9 cellular contexts compared by ENCODE assay signal in genomic region chr3:186362409-186362757, GRCh38. TPM values are rescaled to one million over a fixed set of nuclear protein-coding genes. Genes with fewer than 3 reads are reported as not detected.
DNase-seq lines count a peak whose midpoint lies in the region; ATAC-seq, FAIRE-seq and TF ChIP-seq lines count a peak whose summit lies in the region.
"Had no signal": no experiment of that assay in that cellular context is flagged by ENCODE, and none has a peak within 500 bp of the region (broad histone marks: within the 10 kb centered on the region; RNA-seq: fewer than 3 reads in every experiment).

No MANE protein-coding gene starts in this region.

- peaks cover 58% of the 10 kb centered on the region for H3K27me3 Mint-ChIP-seq in MCF 10A (ENCODE audit: insufficient read depth, unreplicated experiment)
- H3K27me3 Mint-ChIP-seq in chondrocyte (ENCODE audit: low read depth): peaks cover 32% of the 10 kb centered on the region
- H3K27me3 Mint-ChIP-seq in mesothelial cell of epicardium (ENCODE audit: low read depth): peaks cover 98% of the 10 kb centered on the region
- H3K27me3 Mint-ChIP-seq in CD4-positive, alpha-beta T cell: peaks cover 55% of the 10 kb centered on the region

- H3K9me3 ChIP-seq in breast epithelium: no peaks in the 10 kb centered on the region
- no peaks in the 10 kb centered on the region for H3K9me3 ChIP-seq in vagina
- H3K9me3 ChIP-seq in CD4-positive, alpha-beta T cell (ENCODE audit: control insufficient read depth, low read length): no peaks in the 10 kb centered on the region

- ATAC-seq in HG03439 (IDR thresholded peaks at IDR 0.05; ENCODE audit: unreplicated experiment): no peak
- no peak for ATAC-seq in CD4-positive, alpha-beta T cell (ENCODE audit: poor library complexity)

- H3K27me3 ChIP-seq in breast epithelium (peaks cover 0 to 56% of the 10 kb centered on the region in 2 donors), vagina (peaks cover 8% of the 10 kb centered on the region)
- peaks cover 41% of the 10 kb centered on the region for H3K27me3 ChIP-seq in CD4-positive, alpha-beta T cell (ENCODE audit: control insufficient read depth, insufficient read depth, low read length)

- no peak for TF ChIP-seq POLR2A in breast epithelium (IDR thresholded peaks at IDR 0.05)
- no peak for TF ChIP-seq POLR2A in vagina (IDR thresholded peaks at IDR 0.05)

- H3K4me1 Mint-ChIP-seq in MCF 10A (ENCODE audit: insufficient read depth, unreplicated experiment): no peaks in the 10 kb centered on the region
- peaks cover 49% of the 10 kb centered on the region for H3K4me1 Mint-ChIP-seq in chondrocyte (ENCODE audit: low read depth)
- H3K4me1 Mint-ChIP-seq in mesothelial cell of epicardium: peaks cover 7% of the 10 kb centered on the region
- H3K4me1 Mint-ChIP-seq in CD4-positive, alpha-beta T cell (ENCODE audit: low read depth): peaks cover 5% of the 10 kb centered on the region

- POLR2A ChIA-PET in MCF 10A (lab: Yijun Ruan, JAX): no interaction called here
- POLR2A ChIA-PET in CD4-positive, alpha-beta T cell (lab: Charles Lee): no interaction called here

- no peaks in the 10 kb centered on the region for H3K9me3 Mint-ChIP-seq in MCF 10A (ENCODE audit: unreplicated experiment)
- H3K9me3 Mint-ChIP-seq in chondrocyte (ENCODE audit: low read depth): no peaks in the 10 kb centered on the region
- H3K9me3 Mint-ChIP-seq in mesothelial cell of epicardium: no peaks in the 10 kb centered on the region
- no peaks in the 10 kb centered on the region for H3K9me3 Mint-ChIP-seq in CD4-positive, alpha-beta T cell

- intact Hi-C loops in breast epithelium (cut with DNase I; ENCODE audit: low total_unique reads): no loop called here
- intact Hi-C loops in MCF 10A (cut with micrococcal nuclease): no loop called here
- intact Hi-C loops in vagina (cut with DNase I): loop anchor here (10.0 kb wide), 1 partner anchor 52 kb away; no protein-coding TSS in a partner anchor
- intact Hi-C loops in CD4-positive, alpha-beta T cell (cut with DNase I, micrococcal nuclease): no loop called here

- CTCF ChIA-PET in MCF 10A (lab: Yijun Ruan, JAX): no interaction called here
- CTCF ChIA-PET in CD4-positive, alpha-beta T cell (lab: Charles Lee): no interaction called here

- no peak for TF ChIP-seq CTCF in breast epithelium (IDR thresholded peaks at IDR 0.05)
- TF ChIP-seq CTCF in MCF 10A (IDR thresholded peaks at IDR 0.05; ENCODE audit: unreplicated experiment): no peak
- TF ChIP-seq CTCF in chondrocyte (IDR thresholded peaks at IDR 0.05): no peak
- TF ChIP-seq CTCF in mesothelial cell of epicardium (IDR thresholded peaks at IDR 0.05; ENCODE audit: unreplicated experiment): no peak
- no peak for TF ChIP-seq CTCF in vagina (IDR thresholded peaks at IDR 0.05)
- TF ChIP-seq CTCF in CD4-positive, alpha-beta T cell (IDR thresholded peaks at IDR 0.05): no peak

- BruUV-seq in MCF 10A (replicated peaks; lab: Mats Ljungman, UMichigan): no TSS peak

- FAIRE-seq in HTR-8/SVneo (lab: Jason Lieb, UNC): no peak

- H3K27ac Mint-ChIP-seq in MCF 10A (ENCODE audit: low read depth, unreplicated experiment) (no peak overlapping the region), chondrocyte (ENCODE audit: unreplicated experiment) (peak overlapping the region; percentile 83), mesothelial cell of epicardium (no peak overlapping the region)
- no peak overlapping the region for H3K27ac Mint-ChIP-seq in CD4-positive, alpha-beta T cell

- H3K4me3 ChIP-seq in breast epithelium: peak overlapping the region; percentile 39 to 62 (median 44)
- H3K4me3 ChIP-seq in vagina: peak overlapping the region; percentile 40 to 43

- H3K4me3 Mint-ChIP-seq in MCF 10A (ENCODE audit: unreplicated experiment) (no peak overlapping the region), chondrocyte (ENCODE audit: unreplicated experiment) (peak overlapping the region; percentile 76), mesothelial cell of epicardium (peak overlapping the region; percentile 30)
- no peak overlapping the region for H3K4me3 Mint-ChIP-seq in CD4-positive, alpha-beta T cell

- no peaks in the 10 kb centered on the region for H3K36me3 Mint-ChIP-seq in MCF 10A (ENCODE audit: insufficient read depth, unreplicated experiment)
- H3K36me3 Mint-ChIP-seq in chondrocyte (ENCODE audit: low read depth): no peaks in the 10 kb centered on the region
- H3K36me3 Mint-ChIP-seq in mesothelial cell of epicardium: no peaks in the 10 kb centered on the region
- no peaks in the 10 kb centered on the region for H3K36me3 Mint-ChIP-seq in CD4-positive, alpha-beta T cell (ENCODE audit: low read depth)

- H3K27ac ChIP-seq in breast epithelium (no peak overlapping the region), vagina (no peak overlapping the region)
- H3K27ac ChIP-seq in CD4-positive, alpha-beta T cell (ENCODE audit: low read depth, low read length): no peak overlapping the region

- H3K4me1 ChIP-seq in breast epithelium: no peaks in the 10 kb centered on the region
- peaks cover 9% of the 10 kb centered on the region for H3K4me1 ChIP-seq in vagina

- DNase-seq in breast epithelium (ENCODE audit: low spot score in 2 of 2) (no peak), MCF 10A (ENCODE audit: unreplicated experiment) (no peak), chondrocyte (ENCODE audit: low spot score) (no peak), mesothelial cell of epicardium (ENCODE audit: low spot score in 2 of 2, unreplicated experiment in 2 of 2) (no peak), vagina (ENCODE audit: extremely low spot score in 2 of 2) (peak in 1 of 2 donors; percentile 70), HTR-8/SVneo (ENCODE audit: insufficient read length, low spot score) (no peak)
- DNase-seq in CD4-positive, alpha-beta T cell: no peak
- DNase-seq: HCEC 1CT had no signal

- H3K36me3 ChIP-seq in breast epithelium: no peaks in the 10 kb centered on the region
- no peaks in the 10 kb centered on the region for H3K36me3 ChIP-seq in vagina

RNA-seq across cellular contexts. Expression of gene DGKG, which starts 0.3 kb away (rescaled TPM):
- total RNA-seq in breast epithelium (1 to 10 TPM in 2 of 3 donors, under 1 TPM in 1; 0.59 to 2.3 (median 2.1) TPM), MCF 10A (2022) (not detected in 2 replicates), chondrocyte (0.68 to 1.7 TPM (median 1.6 TPM) in 3 replicates), mesothelial cell of epicardium (0.04 to 0.38 TPM (median 0.16 TPM) in 3 replicates), vagina (2.5 TPM)
- not detected for total RNA-seq in CD4-positive, alpha-beta T cell

Comparison
In these comparisons a context has a peak if more than half of its experiments do, and no peak if none do; other contexts are left out.
1. H3K4me3 Mint-ChIP-seq: peak in chondrocyte (single experiment) and mesothelial cell of epicardium (single experiment); none in MCF 10A (single experiment) and CD4-positive, alpha-beta T cell (single experiment).